In genomic region chr10:13399752-13400151, GRCh38 we compare ENCODE assay signal across 1 cellular context.
TF ChIP-seq lines count a peak whose summit lies in the region.

No MANE protein-coding gene starts in this region.

TF ChIP-seq in SK-N-SH, 30 proteins besides CTCF, POLR2A, EP300 and RAD21 (continued from another document):
- TF ChIP-seq IRF3 (IDR thresholded peaks at IDR 0.05; ENCODE audit: low read depth, low read length), result no peak
- TF ChIP-seq MAX (IDR thresholded peaks at IDR 0.05; ENCODE audit: low read depth), result no peak
- TF ChIP-seq NRF1 (IDR thresholded peaks at IDR 0.05; ENCODE audit: low read depth, low read length), result no peak
- TF ChIP-seq SMC3 (IDR thresholded peaks at IDR 0.05; ENCODE audit: low read depth, low read length), result no peak
- TF ChIP-seq USF2 (IDR thresholded peaks at IDR 0.05; ENCODE audit: borderline replicate concordance, low read depth, low read length), result no peak
- no peak for TF ChIP-seq ZBTB33 (IDR thresholded peaks at IDR 0.05; ENCODE audit: borderline replicate concordance, low read depth)
- TF ChIP-seq CHD2 (IDR thresholded peaks at IDR 0.05; ENCODE audit: low read length, partially characterized antibody), result no peak
- no peak for TF ChIP-seq GATA2 (CRISPR knock-in tag; IDR thresholded peaks at IDR 0.05)
